In the genomic region with DNA sequence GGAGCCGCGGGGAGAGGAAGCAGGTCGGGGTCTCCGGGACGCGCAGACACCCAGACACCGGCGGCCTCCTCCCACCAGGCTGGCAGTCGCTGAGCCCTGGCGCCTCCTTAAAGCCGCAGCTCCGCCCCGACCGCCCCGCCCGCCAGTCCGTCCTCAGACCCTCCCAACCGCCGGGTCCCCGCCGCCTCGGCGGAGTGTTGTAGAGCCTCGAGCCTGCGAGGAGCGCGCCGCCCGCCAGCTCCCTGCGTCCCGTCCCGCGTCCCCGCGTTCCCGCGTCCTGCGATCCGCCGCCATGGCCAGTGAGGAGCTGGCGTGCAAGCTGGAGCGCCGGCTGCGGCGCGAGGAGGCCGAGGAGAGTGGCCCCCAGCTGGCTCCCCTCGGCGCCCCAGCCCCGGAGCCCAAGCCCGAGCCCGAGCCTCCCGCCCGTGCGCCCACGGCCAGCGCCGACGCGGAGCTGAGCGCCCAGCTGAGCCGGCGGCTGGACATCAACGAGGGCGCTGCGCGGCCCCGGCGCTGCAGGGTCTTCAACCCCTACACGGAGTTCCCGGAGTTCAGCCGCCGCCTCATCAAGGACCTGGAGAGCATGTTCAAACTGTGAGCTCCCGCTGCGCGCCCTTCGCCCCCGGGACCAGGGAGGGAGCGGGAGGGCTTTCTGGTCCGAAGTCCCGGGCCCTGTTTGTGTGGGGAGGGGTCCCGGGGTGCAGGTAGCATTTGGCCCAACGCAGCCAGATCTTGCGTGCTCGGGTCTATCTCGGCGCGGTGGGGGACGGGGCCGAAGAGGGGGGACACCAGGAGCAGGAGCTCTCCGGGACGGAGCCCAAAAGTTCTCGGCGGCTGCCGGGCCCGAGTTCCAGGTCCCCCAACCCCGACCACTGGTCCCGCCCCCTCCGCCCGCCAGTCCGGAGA, we compare ENCODE assay signal across 8 cellular contexts.
DNase-seq lines count a peak whose midpoint lies in the region; ATAC-seq and TF ChIP-seq lines count a peak whose summit lies in the region.

TSS of gene EFHD1 (plus strand) at position 192 of the 906 bp plus-strand sequence. CDS start at position 293, 101 bp downstream.

- in situ Hi-C loops in GM13976 (cut with MboI; ENCODE audit: low sequenced_read_pairs, unreplicated experiment) = no loop called here

- TF ChIP-seq CTCF in GM13976 (IDR thresholded peaks at IDR 0.05; ENCODE audit: borderline replicate concordance, control extremely low read depth, extremely low read depth, insufficient read depth, missing control alignments) = no peak

- no peak for TF ChIP-seq POLR2A in erythroblast (IDR thresholded peaks at IDR 0.05; ENCODE audit: low read length)

- ATAC-seq in HG03432 (IDR thresholded peaks at IDR 0.05; ENCODE audit: unreplicated experiment) = no peak
- ATAC-seq in GM18519 (IDR thresholded peaks at IDR 0.05; ENCODE audit: low FRiP score, unreplicated experiment) = no peak

- DNase-seq in GM13976 (ENCODE audit: low spot score) = peak; percentile 72
- DNase-seq in NCI-H510A (lab: John Stamatoyannopoulos, UW) = peak; percentile 75
- peak; percentile 48 for DNase-seq in activated T-cell treated with anti-CD3 and anti-CD28 coated beads for 48 hours (ENCODE audit: low read depth)
- DNase-seq in erythroblast (lab: John Stamatoyannopoulos, UW) = peak; percentile 59 to 68
- DNase-seq in middle frontal gyrus (ENCODE audit: extremely low spot score, low spot score) = peak; percentile 46
- peak; percentile 39 to 45 for DNase-seq in stimulated activated CD8-positive, alpha-beta memory T cell treated with anti-CD3 and anti-CD28 coated beads, Interleukin-15, amount 100 ng/mL, for 48 hours (ENCODE audit: low read depth in 2 of 2)
